ENCODE assay signal across 24 cellular contexts in the genomic region with DNA sequence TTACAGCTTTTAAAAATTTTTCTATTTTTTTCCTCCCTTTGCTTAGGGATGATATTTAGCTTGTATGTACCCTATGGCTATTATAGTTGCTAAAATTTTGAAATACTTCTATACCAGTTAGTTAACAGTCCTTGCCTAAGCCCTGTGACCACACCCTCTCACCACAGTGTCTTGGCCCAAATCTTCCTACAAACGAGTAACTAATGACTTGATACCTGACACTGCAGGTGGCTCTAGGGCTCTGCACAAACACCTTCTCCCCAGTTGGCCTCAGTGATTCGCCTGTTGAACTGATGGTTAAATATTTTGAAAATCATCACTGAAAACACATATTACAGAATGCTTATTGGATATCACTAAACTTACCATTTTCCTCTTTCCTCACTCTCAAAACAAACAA.
"Had no signal": no experiment of that assay in that cellular context is flagged by ENCODE, and none has a peak within 500 bp of the region (broad histone marks: within the 10 kb centered on the region; RNA-seq: fewer than 3 reads in every experiment).

No MANE protein-coding gene starts in this region.

- H3K4me2 ChIP-seq: PC-9 had no signal

- H3K27ac Mint-ChIP-seq: activated CD8-positive, alpha-beta T cell treated with anti-CD3 and anti-CD28 coated beads, Interleukin-2, amount 10 ng/mL, durations not matched to agents 7 days and 5 days; activated naive CD4-positive, alpha-beta T cell treated with anti-CD3 and anti-CD28 coated beads, Interleukin-2, amount 50 U/mL, for 24 hours; activated T-cell treated with anti-CD3 and anti-CD28 coated beads, Interleukin-2, amount 50 U/mL, for 24 hours; activated T-helper 1 cell treated with anti-CD3 and anti-CD28 coated beads, Interleukin-12 subunit alpha, Interleukin-12 subunit beta, Interleukin-2, Interleukin-4 antibody, amounts not matched to agents 30 ng/mL and 10 ng/mL and 1 ng/mL, durations not matched to agents 14 hours and 24 hours and 36 hours; IgD-negative memory B cell had no signal

- H2AFZ ChIP-seq: PC-9 had no signal

- H3K4me1 ChIP-seq: breast epithelium had no signal

- H3K36me3 Mint-ChIP-seq: activated naive CD4-positive, alpha-beta T cell treated with anti-CD3 and anti-CD28 coated beads, Interleukin-2, amount 50 U/mL, for 24 hours; IgD-negative memory B cell had no signal

- H3K27ac ChIP-seq: breast epithelium, PC-9, SK-N-MC, VCaP had no signal

- ATAC-seq: activated CD8-positive, alpha-beta T cell treated with anti-CD3 and anti-CD28 coated beads, Interleukin-2, amount 10 ng/mL, durations not matched to agents 7 days and 5 days had no signal

- H3K36me3 ChIP-seq: breast epithelium had no signal

- H3K27me3 Mint-ChIP-seq: activated naive CD4-positive, alpha-beta T cell treated with anti-CD3 and anti-CD28 coated beads, Interleukin-2, amount 50 U/mL, for 24 hours; activated T-cell treated with anti-CD3 and anti-CD28 coated beads, Interleukin-2, amount 50 U/mL, for 24 hours; IgD-negative memory B cell had no signal

- DNase-seq: activated CD4-positive, alpha-beta T cell treated with anti-CD3 and anti-CD28 coated beads for 4 hours; activated CD8-positive, alpha-beta T cell treated with anti-CD3 and anti-CD28 coated beads, Interleukin-2, amount 10 ng/mL, durations not matched to agents 7 days and 5 days; activated effector memory CD4-positive, alpha-beta T cell treated with Interleukin-2 at 50 U/mL for 16 hours; activated naive CD4-positive, alpha-beta T cell; activated T-cell treated with anti-CD3 and anti-CD28 coated beads, Interleukin-2, amount 50 U/mL, for 24 hours; aorta; caudate nucleus; KG1; NCI-H1092; NCI-H1417; NCI-H1694; NCI-H2029; NCI-H2107; NCI-H2171 treated with DMSO at 0.1 percent for 48 hours; NCI-H526; PC-9; SIG-M5; T-helper 1 cell had no signal

- H3K4me3 Mint-ChIP-seq: activated CD8-positive, alpha-beta T cell treated with anti-CD3 and anti-CD28 coated beads, Interleukin-2, amount 10 ng/mL, durations not matched to agents 7 days and 5 days; activated naive CD4-positive, alpha-beta T cell treated with anti-CD3 and anti-CD28 coated beads, Interleukin-2, amount 50 U/mL, for 24 hours; activated T-cell treated with anti-CD3 and anti-CD28 coated beads, Interleukin-2, amount 50 U/mL, for 24 hours; activated T-helper 1 cell treated with anti-CD3 and anti-CD28 coated beads, Interleukin-12 subunit alpha, Interleukin-12 subunit beta, Interleukin-2, Interleukin-4 antibody, amounts not matched to agents 30 ng/mL and 10 ng/mL and 1 ng/mL, durations not matched to agents 14 hours and 24 hours and 36 hours; IgD-negative memory B cell had no signal

- H3K27me3 ChIP-seq: breast epithelium had no signal

- H3K4me1 Mint-ChIP-seq: activated naive CD4-positive, alpha-beta T cell treated with anti-CD3 and anti-CD28 coated beads, Interleukin-2, amount 50 U/mL, for 24 hours; IgD-negative memory B cell had no signal

- H3K4me3 ChIP-seq: breast epithelium, PC-9, SK-N-MC had no signal

- H3K9me3 Mint-ChIP-seq: activated naive CD4-positive, alpha-beta T cell treated with anti-CD3 and anti-CD28 coated beads, Interleukin-2, amount 50 U/mL, for 24 hours had no signal
